ENCODE assay signal across 1 cellular context in genomic region chr19:54190942-54191670, GRCh38.
TF ChIP-seq lines count a peak whose summit lies in the region.

TSS of gene TSEN34 (plus strand) at chr19:54191308. CDS start at chr19:54191365, 57 bp downstream.

TF ChIP-seq in HepG2, 621 proteins besides CTCF, POLR2A, EP300 and RAD21 (continued from another document and continues in another):
- TF ChIP-seq ZNF512B (CRISPR knock-in tag; IDR thresholded peaks at IDR 0.05; ENCODE audit: borderline replicate concordance) (no peak), ZHX1 (CRISPR knock-in tag; IDR thresholded peaks at IDR 0.05; ENCODE audit: low read depth) (no peak; the same call in 1 of the 2 replicates), CREBL2 (CRISPR knock-in tag; IDR thresholded peaks at IDR 0.05; ENCODE audit: borderline replicate concordance) (no peak), NFIC (IDR thresholded peaks at IDR 0.05; ENCODE audit: low read length) (no peak), TEAD3 (CRISPR knock-in tag; optimal IDR thresholded peaks at IDR 0.05; ENCODE audit: borderline replicate concordance) (no peak), PLSCR1 (CRISPR knock-in tag; IDR thresholded peaks at IDR 0.05; ENCODE audit: borderline replicate concordance) (no peak), MYC (CRISPR knock-in tag; IDR thresholded peaks at IDR 0.05; ENCODE audit: borderline replicate concordance) (peak; percentile 65), MAX (IDR thresholded peaks at IDR 0.05) (peak; percentile 23; the same call in 1 of the 2 replicates), SNAI1 (CRISPR knock-in tag; IDR thresholded peaks at IDR 0.05; ENCODE audit: borderline replicate concordance) (no peak), POLR2AphosphoS5 (IDR thresholded peaks at IDR 0.05; ENCODE audit: low read depth, low read length) (peak; percentile 72), RBFOX2 (IDR thresholded peaks at IDR 0.05; ENCODE audit: low read depth, low read length) (peak; percentile 81), ZNF281 (CRISPR knock-in tag; IDR thresholded peaks at IDR 0.05; ENCODE audit: borderline replicate concordance) (no peak), ZNF607 (CRISPR knock-in tag; IDR thresholded peaks at IDR 0.05; ENCODE audit: borderline replicate concordance) (peak; percentile 68; the same call in 1 of the 2 replicates), TFDP2 (CRISPR knock-in tag; IDR thresholded peaks at IDR 0.05) (no peak), ZNF772 (CRISPR knock-in tag; IDR thresholded peaks at IDR 0.05) (peak; percentile 24; the same call in 1 of the 2 replicates), KLF13 (CRISPR knock-in tag; IDR thresholded peaks at IDR 0.05) (no peak; the same call in 1 of the 2 replicates), ZNF746 (CRISPR knock-in tag; IDR thresholded peaks at IDR 0.05) (0 out of 2 replicates have a peak, but pooled peaks have one; percentile 58), ZBTB20 (CRISPR knock-in tag; IDR thresholded peaks at IDR 0.05; ENCODE audit: borderline replicate concordance, low read depth) (peak; percentile 32; the same call in 1 of the 2 replicates), ZNF770 (CRISPR knock-in tag; IDR thresholded peaks at IDR 0.05) (peak; percentile 60; the same call in 1 of the 2 replicates), ZNF484 (CRISPR knock-in tag; IDR thresholded peaks at IDR 0.05; ENCODE audit: borderline replicate concordance, low read depth) (no peak), RELA (CRISPR knock-in tag; IDR thresholded peaks at IDR 0.05) (no peak), ZFAT (CRISPR knock-in tag; conservative IDR thresholded peaks at IDR 0.05) (no peak), NCOR1 (IDR thresholded peaks at IDR 0.05; ENCODE audit: borderline replicate concordance, low read length) (peak; percentile 16; the same call in 1 of the 2 replicates), FOSL1 (CRISPR knock-in tag; IDR thresholded peaks at IDR 0.05; ENCODE audit: borderline replicate concordance) (0 out of 2 replicates have a peak, but pooled peaks have one; percentile 7), ZNF577 (CRISPR knock-in tag; IDR thresholded peaks at IDR 0.05; ENCODE audit: borderline replicate concordance, low read depth) (no peak), ZNF224 (CRISPR knock-in tag; IDR thresholded peaks at IDR 0.05) (no peak), TBX3 (IDR thresholded peaks at IDR 0.05; ENCODE audit: borderline replicate concordance) (peak; percentile 32; the same call in 1 of the 2 replicates), SP4 (CRISPR knock-in tag; IDR thresholded peaks at IDR 0.05) (peak; percentile 18), KLF6 (CRISPR knock-in tag; IDR thresholded peaks at IDR 0.05) (peak; percentile 55; the same call in 1 of the 2 replicates), ZNF740 (CRISPR knock-in tag; IDR thresholded peaks at IDR 0.05) (no peak), FOXA3 (CRISPR knock-in tag; IDR thresholded peaks at IDR 0.05) (0 out of 2 replicates have a peak, but pooled peaks have one; percentile 4), NKX3-1 (CRISPR knock-in tag; IDR thresholded peaks at IDR 0.05) (no peak), SKI (IDR thresholded peaks at IDR 0.05; ENCODE audit: partially characterized antibody) (no peak), HNRNPK (IDR thresholded peaks at IDR 0.05; ENCODE audit: low read depth, low read length, poor library complexity, severe bottlenecking) (peak; percentile 81), IKZF4 (CRISPR knock-in tag; IDR thresholded peaks at IDR 0.05; ENCODE audit: borderline replicate concordance, low read depth, not compliant biosample characterization) (no peak), JARID2 (CRISPR knock-in tag; IDR thresholded peaks at IDR 0.05; ENCODE audit: insufficient replicate concordance) (no peak), ZNF292 (CRISPR knock-in tag; IDR thresholded peaks at IDR 0.05; ENCODE audit: borderline replicate concordance, low read depth) (no peak), FOXP4 (CRISPR knock-in tag; IDR thresholded peaks at IDR 0.05) (peak; percentile 41), CBX1 (IDR thresholded peaks at IDR 0.05; ENCODE audit: low read depth) (no peak), ZKSCAN1 (IDR thresholded peaks at IDR 0.05; ENCODE audit: low read length) (no peak), ARNTL (CRISPR knock-in tag; IDR thresholded peaks at IDR 0.05) (no peak), ONECUT2 (CRISPR knock-in tag; IDR thresholded peaks at IDR 0.05) (no peak), ZNF749 (CRISPR knock-in tag; IDR thresholded peaks at IDR 0.05; ENCODE audit: borderline replicate concordance) (peak; percentile 64; the same call in 1 of the 2 replicates), ZNF333 (CRISPR knock-in tag; IDR thresholded peaks at IDR 0.05; ENCODE audit: borderline replicate concordance) (peak; percentile 93; the same call in 1 of the 2 replicates), SMYD3 (CRISPR knock-in tag; IDR thresholded peaks at IDR 0.05) (no peak), HMG20A (CRISPR knock-in tag; IDR thresholded peaks at IDR 0.05; ENCODE audit: borderline replicate concordance) (no peak), TAF15 (IDR thresholded peaks at IDR 0.05; ENCODE audit: low read depth, low read length, poor library complexity, severe bottlenecking) (peak; percentile 21), ZNF317 (CRISPR knock-in tag; IDR thresholded peaks at IDR 0.05) (no peak), PCBP1 (IDR thresholded peaks at IDR 0.05; ENCODE audit: borderline replicate concordance, low read depth, low read length) (0 out of 2 replicates have a peak, but pooled peaks have one; percentile 54), MEIS2 (CRISPR knock-in tag; IDR thresholded peaks at IDR 0.05) (peak; percentile 33; the same call in 1 of the 2 replicates), ATF7-NPFF (CRISPR knock-in tag; IDR thresholded peaks at IDR 0.05; ENCODE audit: low read depth) (peak; percentile 68; the same call in 1 of the 2 replicates), ZNF788 (CRISPR knock-in tag; IDR thresholded peaks at IDR 0.05; ENCODE audit: borderline replicate concordance) (0 out of 2 replicates have a peak, but pooled peaks have one; percentile 19)
